Comparison of ENCODE assay signal across 8 cellular contexts in genomic region chr17:81890447-81891302, GRCh38. TPM values are rescaled to one million over a fixed set of nuclear protein-coding genes. Genes with fewer than 3 reads are reported as not detected.
DNase-seq lines count a peak whose midpoint lies in the region; TF ChIP-seq lines count a peak whose summit lies in the region.

No MANE protein-coding gene starts in this region.

- H3K4me3 ChIP-seq in GM23248 (peak overlapping the region; percentile 89), SU-DHL-6 (ENCODE audit: insufficient read depth, low read length, poor library complexity, severe bottlenecking) (peak overlapping the region; percentile 82), epithelial cell of proximal tubule (ENCODE audit: low read depth, low read length) (peak overlapping the region; percentile 85), parathyroid adenoma (ENCODE audit: low read depth, low read length) (peak overlapping the region; percentile 54)

- H3K4me1 ChIP-seq in GM23248 (ENCODE audit: insufficient read depth), result peaks cover 17% of the 10 kb centered on the region
- peaks cover 12% of the 10 kb centered on the region for H3K4me1 ChIP-seq in parathyroid adenoma

- DNase-seq in CD1c-positive myeloid dendritic cell (ENCODE audit: extremely low spot score) (peak; percentile 60), GM23248 (peak; percentile 58), epithelial cell of proximal tubule (ENCODE audit: low read depth) (no peak), NCI-H1105 treated with DMSO at 0.1 percent for 48 hours (lab: John Stamatoyannopoulos, UW) (no peak), hippocampal formation (lab: John Stamatoyannopoulos, UW) (no peak)
- no peak for DNase-seq in effector CD4-positive, alpha-beta T cell

- TF ChIP-seq CTCF in SU-DHL-6 (IDR thresholded peaks at IDR 0.05; ENCODE audit: insufficient read depth, low read length, poor library complexity, severe bottlenecking), result no peak
- TF ChIP-seq CTCF in epithelial cell of proximal tubule (conservative IDR thresholded peaks at IDR 0.05; ENCODE audit: low read depth, low read length), result no peak
- TF ChIP-seq CTCF in parathyroid adenoma (IDR thresholded peaks at IDR 0.05), result no peak

- no peak overlapping the region for H2AFZ ChIP-seq in GM23248
- no peak overlapping the region for H2AFZ ChIP-seq in SU-DHL-6 (ENCODE audit: low read depth, low read length, severe bottlenecking)
- H2AFZ ChIP-seq in parathyroid adenoma, result no peak overlapping the region

- H3K27ac ChIP-seq in GM23248 (peak overlapping the region; percentile 64), SU-DHL-6 (ENCODE audit: low read depth, low read length) (peak overlapping the region; percentile 84), parathyroid adenoma (no peak overlapping the region)

- 5 to 8% methylated on average over 48 to 69 of the region's 69 CpGs for WGBS in GM23248 (ENCODE audit: low coverage in 1 of 2, low lambda C conversion rate in 2 of 2, missing lambda C conversion rate in 2 of 2), 2 experiments

- H3K9me3 ChIP-seq in GM23248 (ENCODE audit: low read depth) (no peaks in the 10 kb centered on the region), SU-DHL-6 (ENCODE audit: insufficient read depth, low read length) (no peaks in the 10 kb centered on the region), parathyroid adenoma (ENCODE audit: control insufficient read depth, low read length) (no peaks in the 10 kb centered on the region)

- peaks cover 84% of the 10 kb centered on the region for H3K79me2 ChIP-seq in GM23248 (ENCODE audit: insufficient read depth)
- peaks cover 64% of the 10 kb centered on the region for H3K79me2 ChIP-seq in SU-DHL-6 (ENCODE audit: insufficient read depth, low read length)
- H3K79me2 ChIP-seq in parathyroid adenoma, result peaks cover 15% of the 10 kb centered on the region

- peaks cover 37% of the 10 kb centered on the region for H3K36me3 ChIP-seq in GM23248 (ENCODE audit: low read depth)
- peaks cover 30% of the 10 kb centered on the region for H3K36me3 ChIP-seq in SU-DHL-6 (ENCODE audit: low read length)
- no peaks in the 10 kb centered on the region for H3K36me3 ChIP-seq in parathyroid adenoma (ENCODE audit: control insufficient read depth, insufficient read depth, low read length)

- peak overlapping the region; percentile 86 for H3K9ac ChIP-seq in GM23248
- peak overlapping the region; percentile 97 for H3K9ac ChIP-seq in SU-DHL-6 (ENCODE audit: low read length)
- H3K9ac ChIP-seq in parathyroid adenoma, result peak overlapping the region; percentile 33

- H3F3A ChIP-seq in GM23248 (ENCODE audit: insufficient read depth), result peaks cover 18% of the 10 kb centered on the region
- H3F3A ChIP-seq in SU-DHL-6 (ENCODE audit: insufficient read depth), result peaks cover 13% of the 10 kb centered on the region

- H3K4me2 ChIP-seq in GM23248 (ENCODE audit: unreplicated experiment) (peak overlapping the region; percentile 74), SU-DHL-6 (ENCODE audit: low read depth, low read length, poor library complexity, severe bottlenecking) (peak overlapping the region; percentile 86), parathyroid adenoma (ENCODE audit: low read length) (peak overlapping the region; percentile 62)

- in situ Hi-C loops in GM23248 (cut with MboI), result no loop called here

- H3K9me2 ChIP-seq in GM23248 (ENCODE audit: insufficient read depth) (no peaks in the 10 kb centered on the region), SU-DHL-6 (replicated peaks; ENCODE audit: insufficient read depth, low read length) (no peaks in the 10 kb centered on the region)

- no peaks in the 10 kb centered on the region; the same call in 1 of the 2 replicates for H4K20me1 ChIP-seq in GM23248 (ENCODE audit: insufficient read depth)
- peaks cover 4% of the 10 kb centered on the region; the same call in 1 of the 2 replicates for H4K20me1 ChIP-seq in SU-DHL-6 (ENCODE audit: low read depth, low read length)

- H3K27me3 ChIP-seq in GM23248 (replicated peaks; ENCODE audit: insufficient read depth) (no peaks in the 10 kb centered on the region), SU-DHL-6 (ENCODE audit: low read length) (no peaks in the 10 kb centered on the region), parathyroid adenoma (ENCODE audit: control insufficient read depth, insufficient read depth, low read length) (no peaks in the 10 kb centered on the region)

RNA-seq across cellular contexts. Expression of gene ALYREF, which starts 0.7 kb away (rescaled TPM):
- total RNA-seq in GM23248 (2014; rRNA removed; shearing (Covaris generic)), result 80.6 and 100 TPM in 2 replicates
- polyA plus RNA-seq in GM23248 (2016; fragmentation: Nextera tagmentation; extraction: Ambion mirVana), result 6.9 and 8.6 TPM in 2 replicates
- total RNA-seq in epithelial cell of proximal tubule, result 179 and 367 TPM in 2 replicates

RNA-seq across cellular contexts. Expression of gene ANAPC11, which starts 0.8 kb away (rescaled TPM):
- total RNA-seq in GM23248 (2014; rRNA removed; shearing (Covaris generic)), result 175 and 179 TPM in 2 replicates
- 428 and 436 TPM in 2 replicates for polyA plus RNA-seq in GM23248 (2016; fragmentation: Nextera tagmentation; extraction: Ambion mirVana)
- total RNA-seq in epithelial cell of proximal tubule, result 280 and 313 TPM in 2 replicates

RNA-seq across cellular contexts. Expression of gene NPB, which starts 11.4 kb away (rescaled TPM):
- 2.4 TPM in 2 replicates for total RNA-seq in GM23248 (2014; rRNA removed; shearing (Covaris generic))
- 1.1 and 1.6 TPM in 2 replicates for polyA plus RNA-seq in GM23248 (2016; fragmentation: Nextera tagmentation; extraction: Ambion mirVana)
- total RNA-seq in epithelial cell of proximal tubule, result 0.58 and 2.6 TPM in 2 replicates

RNA-seq across cellular contexts. Expression of gene ARHGDIA, which starts 19.5 kb away (rescaled TPM):
- 193 and 208 TPM in 2 replicates for total RNA-seq in GM23248 (2014; rRNA removed; shearing (Covaris generic))
- 310 and 313 TPM in 2 replicates for polyA plus RNA-seq in GM23248 (2016; fragmentation: Nextera tagmentation; extraction: Ambion mirVana)
- total RNA-seq in epithelial cell of proximal tubule, result 272 and 414 TPM in 2 replicates

RNA-seq across cellular contexts. Expression of gene PCYT2, which starts 20.5 kb away (rescaled TPM):
- total RNA-seq in GM23248 (2014; rRNA removed; shearing (Covaris generic)), result 34.7 and 36.9 TPM in 2 replicates
- polyA plus RNA-seq in GM23248 (2016; fragmentation: Nextera tagmentation; extraction: Ambion mirVana), result 25.6 and 27.6 TPM in 2 replicates
- total RNA-seq in epithelial cell of proximal tubule, result 24.3 and 95.4 TPM in 2 replicates

Comparison
In these comparisons a context has a peak if more than half of its experiments do, and no peak if none do; other contexts are left out.
1. DNase-seq: peak in CD1c-positive myeloid dendritic cell (single experiment) and GM23248 (single experiment); none in epithelial cell of proximal tubule (single experiment), NCI-H1105 treated with DMSO at 0.1 percent for 48 hours (single experiment), hippocampal formation (0 of 2) and effector CD4-positive, alpha-beta T cell (single experiment).
2. H3K9ac ChIP-seq: peak in every context shown above with its lines; median percentile 97 in SU-DHL-6; 86 in GM23248; 33 in parathyroid adenoma.
3. Peak in every context shown above with its lines, with median percentiles within 50 percentile points of each other: H3K4me2 ChIP-seq and H3K4me3 ChIP-seq.